Comparison of ENCODE assay signal across 26 cellular contexts in the genomic region with DNA sequence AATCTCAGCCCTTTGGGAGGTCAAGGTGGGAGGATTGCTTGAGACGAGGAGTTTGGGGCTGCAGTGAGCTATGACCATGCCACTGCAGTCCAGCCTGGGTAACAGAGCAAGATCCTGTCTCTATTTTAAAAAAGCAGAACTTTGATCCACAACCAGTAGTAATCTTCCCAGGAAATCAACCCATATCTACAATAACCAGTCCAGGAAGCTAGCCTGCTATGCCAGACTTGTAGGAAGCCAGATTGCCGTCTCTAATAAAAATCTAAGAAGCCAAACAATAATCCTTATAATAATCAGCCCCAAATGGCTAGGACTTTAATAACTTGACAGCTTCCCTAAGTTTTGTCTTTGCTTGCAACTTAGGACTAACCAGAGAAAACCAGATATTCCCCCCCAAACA.
"Had no signal": no experiment of that assay in that cellular context is flagged by ENCODE, and none has a peak within 500 bp of the region (broad histone marks: within the 10 kb centered on the region; RNA-seq: fewer than 3 reads in every experiment).

No MANE protein-coding gene starts in this region.

- DNase-seq: stimulated activated CD4-positive, alpha-beta T cell treated with anti-CD3 and anti-CD28 coated beads, Interleukin-2, amount 100 ng/mL, for 48 hours; stimulated activated CD4-positive, alpha-beta T cell treated with anti-CD3 and anti-CD28 coated beads, Interleukin-4, amount 100 ng/mL, for 1 hour; stimulated activated CD4-positive, alpha-beta T cell treated with anti-CD3 and anti-CD28 coated beads, Interleukin-4, amount 100 ng/mL, for 24 hours; stimulated activated CD4-positive, alpha-beta T cell treated with anti-CD3 and anti-CD28 coated beads, Interleukin-4, amount 100 ng/mL, for 4 hours; stimulated activated CD8-positive, alpha-beta memory T cell treated with anti-CD3 and anti-CD28 coated beads, Interleukin-4, amount 100 ng/mL, for 48 hours; stimulated activated naive B cell treated with anti-CD40 and anti-IgM and Interleukin-4, amounts not matched to agents 10 μg/mL and 1 μg/mL and 100 μg/mL, for 72 hours; stimulated activated naive CD4-positive, alpha-beta T cell; stimulated activated naive CD4-positive, alpha-beta T cell treated with Interleukin-2 at 50 U/mL for 16 hours; stimulated activated naive CD8-positive, alpha-beta T cell treated with anti-CD3 and anti-CD28 coated beads, Interleukin-15, amount 100 ng/mL, for 72 hours; stimulated activated naive CD8-positive, alpha-beta T cell treated with anti-CD3 and anti-CD28 coated beads, Interleukin-15, Interleukin-2, amounts not matched to agents 100 U/mL and 50 U/mL, for 24 hours; stomach; substantia nigra; testis; thyroid gland; tibial artery; transverse colon; upper lobe of left lung; upper lobe of right lung; uterus had no signal

- H3K9me3 ChIP-seq: suprapubic skin, testis, thoracic aorta, thyroid gland, tibial artery, tibial nerve, transverse colon, upper lobe of right lung, uterus, vagina had no signal

- ATAC-seq: stimulated activated effector memory CD8-positive, alpha-beta T cell treated with anti-CD3 and anti-CD28 coated beads, Interleukin-12 subunit alpha, Interleukin-12 subunit beta, amount 100 ng/mL, for 72 hours; stimulated activated memory B cell treated with anti-CD40 and anti-IgM and Interleukin-4, amounts not matched to agents 10 μg/mL and 1 μg/mL and 100 μg/mL, for 72 hours; stimulated activated naive B cell treated with anti-CD40 and anti-IgM and Interleukin-4, amounts not matched to agents 10 μg/mL and 1 μg/mL and 100 μg/mL, for 72 hours; stimulated activated naive CD8-positive, alpha-beta T cell treated with anti-CD3 and anti-CD28 coated beads, Interleukin-15, amount 100 ng/mL, for 72 hours; stimulated activated naive CD8-positive, alpha-beta T cell treated with anti-CD3 and anti-CD28 coated beads, Interleukin-15, Interleukin-2, amounts not matched to agents 100 U/mL and 50 U/mL, for 24 hours; upper lobe of right lung had no signal

- H3K36me3 ChIP-seq: stomach, suprapubic skin, thoracic aorta, thyroid gland, tibial artery, tibial nerve, transverse colon, upper lobe of left lung, upper lobe of right lung, uterus, vagina had no signal

- H3K4me3 ChIP-seq: stomach, suprapubic skin, testis, thoracic aorta, thyroid gland, tibial artery, tibial nerve, transverse colon, upper lobe of left lung, upper lobe of right lung, uterus, vagina had no signal

- H3K27me3 ChIP-seq: testis, thyroid gland, upper lobe of left lung, uterus had no signal

- FAIRE-seq: urothelium cell line had no signal

- H3K4me1 ChIP-seq: stomach, suprapubic skin, testis, thyroid gland, tibial artery, tibial nerve, transverse colon, upper lobe of left lung, upper lobe of right lung, uterus, vagina had no signal

- H3K27ac ChIP-seq: stomach, suprapubic skin, testis, thoracic aorta, thyroid gland, tibial artery, tibial nerve, transverse colon, upper lobe of left lung, upper lobe of right lung, uterus, vagina had no signal
